Comparison of ENCODE assay signal across 16 cellular contexts in the genomic region with DNA sequence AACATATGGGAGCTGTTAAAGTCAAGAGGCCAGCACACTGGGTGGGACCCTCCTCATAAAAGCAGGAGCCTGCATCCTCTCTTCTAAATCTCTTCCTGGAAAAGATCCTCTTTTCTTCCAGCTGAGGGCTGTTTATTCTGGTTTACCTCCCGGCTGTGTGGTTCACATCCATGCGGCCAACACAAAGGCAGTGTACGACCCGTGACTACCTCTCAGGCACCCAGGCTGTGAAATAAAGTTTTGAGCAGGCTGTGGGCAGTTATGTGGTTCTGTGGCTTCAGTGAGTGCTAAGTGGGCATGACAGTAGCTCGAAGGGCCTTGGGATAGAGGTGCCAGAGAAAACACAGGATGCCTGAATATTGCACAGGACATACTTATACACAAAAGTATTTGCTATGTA.
"Had no signal": no experiment of that assay in that cellular context is flagged by ENCODE, and none has a peak within 500 bp of the region (broad histone marks: within the 10 kb centered on the region; RNA-seq: fewer than 3 reads in every experiment).

No MANE protein-coding gene starts in this region.

- ATAC-seq: foreskin keratinocyte; natural killer cell; stimulated activated effector memory CD8-positive, alpha-beta T cell treated with anti-CD3 and anti-CD28 coated beads, Interleukin-12 subunit alpha, Interleukin-12 subunit beta, amount 100 ng/mL, for 72 hours; stimulated activated naive CD8-positive, alpha-beta T cell treated with anti-CD3 and anti-CD28 coated beads, Interleukin-15, Interleukin-2, amounts not matched to agents 100 U/mL and 50 U/mL, for 24 hours had no signal

- FAIRE-seq: islet of Langerhans had no signal

- H3K27me3 ChIP-seq: cardiac muscle cell, esophagus squamous epithelium, neural progenitor cell, suprapubic skin, transverse colon had no signal

- H3K27ac ChIP-seq: cardiac muscle cell, esophagus squamous epithelium, foreskin keratinocyte, neural progenitor cell, parathyroid adenoma, psoas muscle, suprapubic skin, transverse colon had no signal

- H3K9me3 ChIP-seq: esophagus squamous epithelium, psoas muscle, suprapubic skin, transverse colon had no signal

- H3K79me2 ChIP-seq: parathyroid adenoma had no signal

- H3K36me3 ChIP-seq: cardiac muscle cell, esophagus squamous epithelium, neural progenitor cell, suprapubic skin, transverse colon had no signal

- H3K36me3 Mint-ChIP-seq: natural killer cell; neural progenitor cell; stimulated activated effector memory CD8-positive, alpha-beta T cell treated with anti-CD3 and anti-CD28 coated beads, Interleukin-12 subunit alpha, Interleukin-12 subunit beta, amount 100 ng/mL, for 72 hours had no signal

- H3K4me3 Mint-ChIP-seq: dendritic cell treated with granulocyte-macrophage colony-stimulating factor and Interleukin-4, amounts not matched to agents 40 ng/mL and 50 ng/mL, for 4 days; natural killer cell; neural progenitor cell; stimulated activated effector memory CD8-positive, alpha-beta T cell treated with anti-CD3 and anti-CD28 coated beads, Interleukin-12 subunit alpha, Interleukin-12 subunit beta, amount 100 ng/mL, for 72 hours had no signal

- DNase-seq: esophagus squamous epithelium; foreskin keratinocyte; mammary epithelial cell; natural killer cell; psoas muscle; stimulated activated CD4-positive, alpha-beta T cell treated with anti-CD3 and anti-CD28 coated beads, Interleukin-2, amount 100 ng/mL, for 48 hours; stimulated activated naive CD8-positive, alpha-beta T cell treated with anti-CD3 and anti-CD28 coated beads, Interleukin-15, Interleukin-2, amounts not matched to agents 100 U/mL and 50 U/mL, for 24 hours; transverse colon had no signal

- H3K4me3 ChIP-seq: cardiac muscle cell, esophagus squamous epithelium, neural progenitor cell, psoas muscle, smooth muscle cell, suprapubic skin, transverse colon had no signal

- H3K9ac ChIP-seq: neural progenitor cell, parathyroid adenoma had no signal

- H3K9me3 Mint-ChIP-seq: dendritic cell treated with granulocyte-macrophage colony-stimulating factor and Interleukin-4, amounts not matched to agents 40 ng/mL and 50 ng/mL, for 4 days; natural killer cell; stimulated activated effector memory CD8-positive, alpha-beta T cell treated with anti-CD3 and anti-CD28 coated beads, Interleukin-12 subunit alpha, Interleukin-12 subunit beta, amount 100 ng/mL, for 72 hours had no signal

- H3K27ac Mint-ChIP-seq: dendritic cell treated with granulocyte-macrophage colony-stimulating factor and Interleukin-4, amounts not matched to agents 40 ng/mL and 50 ng/mL, for 4 days; natural killer cell; neural progenitor cell had no signal

- H2AFZ ChIP-seq: neural progenitor cell, parathyroid adenoma had no signal

- H3K4me1 Mint-ChIP-seq: natural killer cell; stimulated activated effector memory CD8-positive, alpha-beta T cell treated with anti-CD3 and anti-CD28 coated beads, Interleukin-12 subunit alpha, Interleukin-12 subunit beta, amount 100 ng/mL, for 72 hours had no signal

- H3K4me1 ChIP-seq: esophagus squamous epithelium, foreskin keratinocyte, parathyroid adenoma, psoas muscle, suprapubic skin, transverse colon had no signal

- H3K27me3 Mint-ChIP-seq: dendritic cell treated with granulocyte-macrophage colony-stimulating factor and Interleukin-4, amounts not matched to agents 40 ng/mL and 50 ng/mL, for 4 days had no signal

- H3K4me2 ChIP-seq: neural progenitor cell, smooth muscle cell had no signal
